ENCODE assay signal across 1 cellular context in genomic region chr5:140557136-140557805, GRCh38.
A peak's percentile ranks its signal among the peaks of the same experiment; 100 is the strongest.
TF ChIP-seq lines count a peak whose summit lies in the region.

Gene SRA1, minus strand, starts transcription at chr5:140557473. Its CDS starts 21 bp downstream, at chr5:140557452.

TF ChIP-seq in GM23338, 12 proteins besides CTCF, POLR2A, EP300 and RAD21 (continued from another document):
- TF ChIP-seq, protein P1, sequence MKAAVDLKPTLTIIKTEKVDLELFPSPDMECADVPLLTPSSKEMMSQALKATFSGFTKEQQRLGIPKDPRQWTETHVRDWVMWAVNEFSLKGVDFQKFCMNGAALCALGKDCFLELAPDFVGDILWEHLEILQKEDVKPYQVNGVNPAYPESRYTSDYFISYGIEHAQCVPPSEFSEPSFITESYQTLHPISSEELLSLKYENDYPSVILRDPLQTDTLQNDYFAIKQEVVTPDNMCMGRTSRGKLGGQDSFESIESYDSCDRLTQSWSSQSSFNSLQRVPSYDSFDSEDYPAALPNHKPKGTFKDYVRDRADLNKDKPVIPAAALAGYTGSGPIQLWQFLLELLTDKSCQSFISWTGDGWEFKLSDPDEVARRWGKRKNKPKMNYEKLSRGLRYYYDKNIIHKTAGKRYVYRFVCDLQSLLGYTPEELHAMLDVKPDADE (IDR thresholded peaks at IDR 0.05), result peak; percentile 83
- TF ChIP-seq JUNB (IDR thresholded peaks at IDR 0.05; ENCODE audit: unreplicated experiment), result no peak
